22 cellular contexts compared by ENCODE assay signal in genomic region chr2:20153131-20153851, GRCh38.
"Had no signal": no experiment of that assay in that cellular context is flagged by ENCODE, and none has a peak within 500 bp of the region (broad histone marks: within the 10 kb centered on the region; RNA-seq: fewer than 3 reads in every experiment).

No MANE protein-coding gene starts in this region.

- H3K4me1 Mint-ChIP-seq: activated CD4-positive, alpha-beta T cell treated with anti-CD3 and anti-CD28 coated beads, Interleukin-2, amount 10 ng/mL, durations not matched to agents 24 days and 14 days; activated naive CD8-positive, alpha-beta T cell treated with anti-CD3 and anti-CD28 coated beads for 36 hours; naive thymus-derived CD8-positive, alpha-beta T cell had no signal

- H3K27ac ChIP-seq: body of pancreas, gastrocnemius medialis, heart right ventricle, right atrium auricular region, upper lobe of left lung had no signal

- DNase-seq: activated CD4-positive, alpha-beta T cell treated with anti-CD3 and anti-CD28 coated beads, Interleukin-2, amount 10 ng/mL, durations not matched to agents 24 days and 14 days; activated gamma-delta T cell treated with Interleukin-2 at 50 U/mL for 16 hours; activated naive CD8-positive, alpha-beta T cell treated with anti-CD3 and anti-CD28 coated beads for 36 hours; activated T-cell treated with anti-CD3 and anti-CD28 coated beads, Interleukin-2, amount 50 U/mL, for 72 hours; amygdala; cortex of kidney; effector CD8-positive, alpha-beta T cell; gastrocnemius medialis; heart right ventricle; naive thymus-derived CD8-positive, alpha-beta T cell; nucleus accumbens; stimulated activated CD4-positive, alpha-beta T cell treated with anti-CD3 and anti-CD28 coated beads, Interleukin-15, amount 100 ng/mL, for 24 hours; stimulated activated CD4-positive, alpha-beta T cell treated with anti-CD3 and anti-CD28 coated beads, Interleukin-4, amount 100 ng/mL, for 1 hour; stimulated activated naive CD8-positive, alpha-beta T cell treated with anti-CD3 and anti-CD28 coated beads, Interleukin-15, Interleukin-2, amounts not matched to agents 100 U/mL and 50 U/mL, for 24 hours; upper lobe of left lung had no signal

- H3K4me3 Mint-ChIP-seq: activated CD4-positive, alpha-beta T cell treated with anti-CD3 and anti-CD28 coated beads, Interleukin-2, amount 10 ng/mL, durations not matched to agents 24 days and 14 days; activated naive CD8-positive, alpha-beta T cell treated with anti-CD3 and anti-CD28 coated beads for 36 hours; activated T-cell treated with anti-CD3 and anti-CD28 coated beads, Interleukin-2, amount 50 U/mL, for 72 hours; naive thymus-derived CD8-positive, alpha-beta T cell; WTC11 had no signal

- H3K27ac Mint-ChIP-seq: activated CD4-positive, alpha-beta T cell treated with anti-CD3 and anti-CD28 coated beads, Interleukin-2, amount 10 ng/mL, durations not matched to agents 24 days and 14 days; activated naive CD8-positive, alpha-beta T cell treated with anti-CD3 and anti-CD28 coated beads for 36 hours; activated T-cell treated with anti-CD3 and anti-CD28 coated beads, Interleukin-2, amount 50 U/mL, for 72 hours; naive thymus-derived CD8-positive, alpha-beta T cell; WTC11 had no signal

- H3K27me3 ChIP-seq: body of pancreas, gastrocnemius medialis, right atrium auricular region, upper lobe of left lung had no signal

- H3K4me3 ChIP-seq: body of pancreas, gastrocnemius medialis, heart right ventricle, lung, right atrium auricular region, skin epidermis, upper lobe of left lung had no signal

- H3K9me3 ChIP-seq: body of pancreas, gastrocnemius medialis, heart right ventricle, upper lobe of left lung had no signal

- H3K36me3 Mint-ChIP-seq: activated naive CD8-positive, alpha-beta T cell treated with anti-CD3 and anti-CD28 coated beads for 36 hours; naive thymus-derived CD8-positive, alpha-beta T cell; WTC11 had no signal

- FAIRE-seq: endothelial cell of umbilical vein, TTC549 had no signal

- H3K9me3 Mint-ChIP-seq: activated CD4-positive, alpha-beta T cell treated with anti-CD3 and anti-CD28 coated beads, Interleukin-2, amount 10 ng/mL, durations not matched to agents 24 days and 14 days; activated naive CD8-positive, alpha-beta T cell treated with anti-CD3 and anti-CD28 coated beads for 36 hours; activated T-cell treated with anti-CD3 and anti-CD28 coated beads, Interleukin-2, amount 50 U/mL, for 72 hours; naive thymus-derived CD8-positive, alpha-beta T cell; WTC11 had no signal

- H3K4me1 ChIP-seq: right atrium auricular region had no signal

- H3K36me3 ChIP-seq: gastrocnemius medialis, heart right ventricle, right atrium auricular region, upper lobe of left lung had no signal
